Comparison of ENCODE assay signal across 9 cellular contexts in the genomic region with DNA sequence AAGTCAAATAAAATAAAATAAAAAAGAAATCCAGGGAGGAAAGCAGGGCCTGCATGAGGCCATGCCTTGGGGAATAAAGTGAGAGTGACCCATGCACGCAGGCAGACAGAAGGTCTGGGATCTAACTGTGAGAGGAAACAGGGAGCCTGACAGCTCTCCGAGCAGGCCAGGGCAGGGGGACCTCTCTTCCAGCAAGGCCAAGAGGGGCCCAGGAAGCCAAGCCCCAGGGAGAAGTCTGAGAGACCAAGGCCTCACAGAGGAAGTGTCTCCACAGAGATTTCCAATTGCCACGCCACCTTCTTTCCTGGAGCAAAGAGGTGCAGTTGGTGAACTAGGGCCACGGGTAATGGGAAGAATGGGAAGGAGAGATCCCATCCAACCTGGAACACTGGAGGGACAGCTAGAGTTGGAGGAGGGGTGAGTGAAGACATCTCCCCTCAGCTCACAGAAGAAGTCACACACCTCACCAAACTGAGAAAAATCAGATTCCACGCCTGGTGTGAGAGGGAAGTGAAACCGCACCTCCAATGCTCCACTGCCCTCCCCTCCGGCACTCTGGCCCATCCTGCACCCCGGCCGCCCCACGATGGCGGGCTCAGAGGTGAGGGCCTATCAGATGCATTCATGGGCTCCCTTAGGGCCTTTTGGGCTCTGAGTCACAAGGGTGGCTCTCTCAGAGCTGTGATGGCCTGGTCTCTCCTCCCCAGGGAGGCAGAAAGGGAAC. TPM values are rescaled to one million over a fixed set of nuclear protein-coding genes. Genes with fewer than 3 reads are reported as not detected.
DNase-seq lines count a peak whose midpoint lies in the region; ATAC-seq and TF ChIP-seq lines count a peak whose summit lies in the region.
"Had no signal": no experiment of that assay in that cellular context is flagged by ENCODE, and none has a peak within 500 bp of the region (broad histone marks: within the 10 kb centered on the region; RNA-seq: fewer than 3 reads in every experiment).

No MANE protein-coding gene starts in this region.

- H3K4me3 ChIP-seq in uterus: no peak overlapping the region
- no peak overlapping the region for H3K4me3 ChIP-seq in SJCRH30

- H3K36me3 ChIP-seq in KOPT-K1 (ENCODE audit: insufficient read depth, low read length): no peaks in the 10 kb centered on the region
- H3K36me3 ChIP-seq in uterus: no peaks in the 10 kb centered on the region
- no peaks in the 10 kb centered on the region for H3K36me3 ChIP-seq in SJCRH30

- no peak for TF ChIP-seq POLR2A in uterus (IDR thresholded peaks at IDR 0.05)

- ATAC-seq in GM18909 (IDR thresholded peaks at IDR 0.05; ENCODE audit: poor library complexity, unreplicated experiment): peak; percentile 61
- ATAC-seq in GM21786 (IDR thresholded peaks at IDR 0.05; ENCODE audit: unreplicated experiment): peak; percentile 62
- peak; percentile 8 to 32 (median 19) for ATAC-seq in natural killer cell
- ATAC-seq: Panc1 had no signal

- no peak for DNase-seq in natural killer cell
- no peak for DNase-seq in DMS79 treated with DMSO at 0.1 percent for 48 hours (lab: John Stamatoyannopoulos, UW)
- no peak for DNase-seq in uterus
- no peak for DNase-seq in SJCRH30
- DNase-seq in AG08395 (ENCODE audit: low spot score): no peak

- H3K27ac ChIP-seq in KOPT-K1 (ENCODE audit: low read depth, low read length, poor library complexity, severe bottlenecking): peak overlapping the region; percentile 98
- H3K27ac ChIP-seq in uterus: no peak overlapping the region
- H3K27ac ChIP-seq in SJCRH30: no peak overlapping the region

- TF ChIP-seq CTCF in natural killer cell (IDR thresholded peaks at IDR 0.05) (no peak), uterus (IDR thresholded peaks at IDR 0.05) (no peak)

- H3K36me3 Mint-ChIP-seq in natural killer cell: no peaks in the 10 kb centered on the region

- H3K4me1 Mint-ChIP-seq in natural killer cell: peaks cover 92 to 94% of the 10 kb centered on the region in 2 donors

- no peaks in the 10 kb centered on the region for H3K27me3 ChIP-seq in uterus
- H3K27me3 ChIP-seq in SJCRH30: no peaks in the 10 kb centered on the region

- H3K4me3 Mint-ChIP-seq in natural killer cell: peak overlapping the region; percentile 67

- no peaks in the 10 kb centered on the region for H3K27me3 Mint-ChIP-seq in natural killer cell (ENCODE audit: low read depth in 2 of 2)

- H3K27ac Mint-ChIP-seq in natural killer cell: peak overlapping the region; percentile 95 to 98

- H3K9me3 ChIP-seq in KOPT-K1 (ENCODE audit: insufficient read depth, low read length, poor library complexity, severe bottlenecking): no peaks in the 10 kb centered on the region
- H3K9me3 ChIP-seq in uterus: no peaks in the 10 kb centered on the region
- no peaks in the 10 kb centered on the region for H3K9me3 ChIP-seq in SJCRH30 (replicated peaks)

- peaks cover 0 to 5% of the 10 kb centered on the region in 2 donors for H3K4me1 ChIP-seq in uterus
- H3K4me1 ChIP-seq in SJCRH30: peaks cover 26% of the 10 kb centered on the region

- intact Hi-C loops in natural killer cell (cut with micrococcal nuclease) (no loop called here), uterus (cut with DNase I; ENCODE audit: low total_unique reads) (no loop called here)

- H3K9me3 Mint-ChIP-seq in natural killer cell: no peaks in the 10 kb centered on the region

RNA-seq across cellular contexts. Expression of a gene that starts 25.1 kb away (rescaled TPM):
- total RNA-seq in natural killer cell: 10 to 100 TPM; 38.4 to 54.2 (median 47.5) TPM
- 10 to 100 TPM; 16.0 to 45.6 (median 37.5) TPM for total RNA-seq in uterus
- total RNA-seq in SJCRH30 (2014; rRNA removed; shearing (Covaris generic)): 37.0 and 43.1 TPM in 2 replicates
